ENCODE assay signal across 1 cellular context in genomic region chr15:58065011-58065444, GRCh38.
A peak's percentile ranks its signal among the peaks of the same experiment; 100 is the strongest.
TF ChIP-seq lines count a peak whose summit lies in the region.

No MANE protein-coding gene starts in this region.

TF ChIP-seq in K562, 482 proteins besides CTCF, POLR2A, EP300 and RAD21 (continued from another document and continues in another):
- TF ChIP-seq ZNF395 (CRISPR knock-in tag; IDR thresholded peaks at IDR 0.05) (no peak), SIN3B (IDR thresholded peaks at IDR 0.05; ENCODE audit: low read depth) (no peak), ZFP30 (CRISPR knock-in tag; IDR thresholded peaks at IDR 0.05; ENCODE audit: borderline replicate concordance) (no peak), ARID3A (IDR thresholded peaks at IDR 0.05; ENCODE audit: borderline replicate concordance, low read depth, low read length) (no peak), RB1 (IDR thresholded peaks at IDR 0.05; ENCODE audit: low read depth) (no peak), NR0B1 (IDR thresholded peaks at IDR 0.05; ENCODE audit: partially characterized antibody) (no peak), SREBF2 (CRISPR knock-in tag; IDR thresholded peaks at IDR 0.05) (no peak), BRD4 (IDR thresholded peaks at IDR 0.05) (no peak), BDP1 (IDR thresholded peaks at IDR 0.05; ENCODE audit: insufficient read depth, insufficient read length) (no peak), CXXC5 (CRISPR knock-in tag; IDR thresholded peaks at IDR 0.05) (no peak), NCOA4 (IDR thresholded peaks at IDR 0.05; ENCODE audit: partially characterized antibody) (no peak), FOXP4 (CRISPR knock-in tag; IDR thresholded peaks at IDR 0.05; ENCODE audit: borderline replicate concordance) (no peak), IRF2 (CRISPR knock-in tag; IDR thresholded peaks at IDR 0.05) (no peak), TOE1 (IDR thresholded peaks at IDR 0.05; ENCODE audit: borderline replicate concordance) (peak; percentile 30; the same call in 1 of the 2 replicates), TOE1 (CRISPR knock-in tag; IDR thresholded peaks at IDR 0.05; ENCODE audit: borderline replicate concordance, low read depth) (no peak), HMBOX1 (IDR thresholded peaks at IDR 0.05) (no peak), SRSF3 (IDR thresholded peaks at IDR 0.05; ENCODE audit: insufficient read depth, low read length) (no peak), ZSCAN29 (IDR thresholded peaks at IDR 0.05) (0 out of 2 replicates have a peak, but pooled peaks have one; percentile 53), PHB2 (IDR thresholded peaks at IDR 0.05; ENCODE audit: low read depth) (no peak), GABPB2 (CRISPR knock-in tag; conservative IDR thresholded peaks at IDR 0.05) (no peak), ZKSCAN1 (IDR thresholded peaks at IDR 0.05; ENCODE audit: low read depth, low read length) (no peak), CHCHD3 (CRISPR knock-in tag; IDR thresholded peaks at IDR 0.05) (no peak), ESRRA (IDR thresholded peaks at IDR 0.05; ENCODE audit: borderline replicate concordance, low read depth) (no peak), CBX3 (IDR thresholded peaks at IDR 0.05; ENCODE audit: borderline replicate concordance in 1 of 2, low read length in 2 of 2) (no peak), KDM2B (CRISPR knock-in tag; IDR thresholded peaks at IDR 0.05) (no peak), SMAD4 (CRISPR knock-in tag; conservative IDR thresholded peaks at IDR 0.05) (no peak), ZNF764 (CRISPR knock-in tag; IDR thresholded peaks at IDR 0.05; ENCODE audit: low read depth) (no peak), ZFX (CRISPR knock-in tag; IDR thresholded peaks at IDR 0.05) (no peak), TAL1 (IDR thresholded peaks at IDR 0.05) (no peak), NR3C1 (CRISPR knock-in tag; IDR thresholded peaks at IDR 0.05) (no peak), MEF2A (IDR thresholded peaks at IDR 0.05; ENCODE audit: control insufficient read depth, low read depth, low read length) (no peak), ARID2 (IDR thresholded peaks at IDR 0.05) (no peak), UBTF (IDR thresholded peaks at IDR 0.05; ENCODE audit: borderline replicate concordance in 1 of 2, low read depth in 2 of 2, low read length in 2 of 2) (peak; percentile 68 to 76; a peak in 2 of 4 replicates), NFXL1 (CRISPR knock-in tag; IDR thresholded peaks at IDR 0.05) (no peak), E2F5 (CRISPR knock-in tag; IDR thresholded peaks at IDR 0.05) (no peak), KLF16 (IDR thresholded peaks at IDR 0.05) (no peak), LARP7 (IDR thresholded peaks at IDR 0.05) (0 out of 2 replicates have a peak, but pooled peaks have one; percentile 61), PML (IDR thresholded peaks at IDR 0.05; ENCODE audit: low read length) (no peak), JUND (IDR thresholded peaks at IDR 0.05; ENCODE audit: borderline replicate concordance, low read depth, low read length) (peak; percentile 5; the same call in 1 of the 2 replicates), JUND (tag; IDR thresholded peaks at IDR 0.05; ENCODE audit: borderline replicate concordance, low read depth, low read length) (no peak), RBBP5 (IDR thresholded peaks at IDR 0.05; ENCODE audit: borderline replicate concordance, insufficient read depth, low read length, poor library complexity, severe bottlenecking) (peak; percentile 98), XRCC5 (IDR thresholded peaks at IDR 0.05; ENCODE audit: low read depth, low read length) (no peak), TRIM25 (IDR thresholded peaks at IDR 0.05; ENCODE audit: borderline replicate concordance) (no peak), TEAD2 (tag; IDR thresholded peaks at IDR 0.05) (no peak), JUNB (CRISPR knock-in tag; conservative IDR thresholded peaks at IDR 0.05) (no peak), VEZF1 (CRISPR knock-in tag; IDR thresholded peaks at IDR 0.05) (no peak), THAP7 (CRISPR knock-in tag; IDR thresholded peaks at IDR 0.05) (no peak), HNRNPUL1 (IDR thresholded peaks at IDR 0.05; ENCODE audit: low read length) (no peak), ZNF655 (CRISPR knock-in tag; IDR thresholded peaks at IDR 0.05) (no peak), JUN (IDR thresholded peaks at IDR 0.05; ENCODE audit: borderline replicate concordance, low read depth, low read length) (no peak; the same call in 1 of the 2 replicates), JUN (CRISPR knock-in tag; IDR thresholded peaks at IDR 0.05; ENCODE audit: borderline replicate concordance) (no peak), EWSR1 (IDR thresholded peaks at IDR 0.05; ENCODE audit: borderline replicate concordance, low read depth, partially characterized antibody) (no peak)
